ENCODE assay signal across 14 cellular contexts in the genomic region with DNA sequence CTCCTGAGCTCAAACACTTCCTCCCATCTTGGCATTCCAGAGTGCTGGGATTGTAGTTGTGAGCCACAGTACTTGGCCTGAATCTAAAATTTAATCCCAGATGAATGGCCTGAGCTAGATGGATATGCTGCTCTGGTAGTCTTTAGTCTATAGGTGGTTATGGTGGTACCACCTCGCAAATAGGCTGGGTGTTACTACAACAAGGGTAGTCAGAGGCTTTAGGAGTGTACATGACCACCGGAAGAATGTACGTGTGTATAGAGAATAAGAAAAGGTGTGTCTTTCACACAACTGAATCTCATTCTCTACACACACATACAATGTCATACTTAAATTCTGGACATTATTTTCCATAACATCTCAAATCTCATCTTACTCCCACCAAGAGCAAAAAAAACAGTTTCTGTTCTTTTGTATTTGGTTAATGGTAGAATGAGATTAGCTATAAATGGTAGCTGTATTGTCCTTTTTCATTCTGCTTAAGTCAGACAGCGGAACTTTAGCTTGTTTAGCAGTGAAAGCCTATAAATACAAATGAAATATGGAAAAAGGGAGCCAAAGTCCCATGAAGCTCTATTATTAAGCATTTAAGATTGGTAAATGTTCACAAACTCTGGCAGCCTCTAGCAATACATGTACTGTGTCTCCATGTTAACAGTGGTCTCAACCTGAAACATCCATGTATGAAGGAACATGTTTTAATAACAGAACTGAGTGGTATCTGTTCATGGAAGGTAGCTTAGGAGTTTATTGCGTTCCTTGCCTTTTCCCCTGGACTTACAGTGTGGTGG. TPM values are rescaled to one million over a fixed set of nuclear protein-coding genes. Genes with fewer than 3 reads are reported as not detected.
DNase-seq lines count a peak whose midpoint lies in the region; ATAC-seq and TF ChIP-seq lines count a peak whose summit lies in the region.
"Had no signal": no experiment of that assay in that cellular context is flagged by ENCODE, and none has a peak within 500 bp of the region (broad histone marks: within the 10 kb centered on the region; RNA-seq: fewer than 3 reads in every experiment).

No MANE protein-coding gene starts in this region.

- H3K27ac ChIP-seq in CD4-positive, alpha-beta memory T cell (ENCODE audit: low read depth, low read length): peak overlapping the region; percentile 63
- peak overlapping the region; percentile 78 for H3K27ac ChIP-seq in HL-60 (replicated peaks)
- peak overlapping the region; percentile 5 for H3K27ac ChIP-seq in angular gyrus (ENCODE audit: low read depth, low read length)

- no peaks in the 10 kb centered on the region for H3K27me3 ChIP-seq in CD4-positive, alpha-beta memory T cell (ENCODE audit: insufficient read depth, low read length)
- H3K27me3 ChIP-seq in HL-60 (ENCODE audit: insufficient read depth, poor library complexity, severe bottlenecking): no peaks in the 10 kb centered on the region
- H3K27me3 ChIP-seq: adrenal gland had no signal

- peaks cover 28% of the 10 kb centered on the region for H3K36me3 ChIP-seq in CD4-positive, alpha-beta memory T cell (ENCODE audit: insufficient read depth, low read length)

- no peaks in the 10 kb centered on the region for H3K9me3 ChIP-seq in CD4-positive, alpha-beta memory T cell (ENCODE audit: control insufficient read depth in 1 of 2, low read length in 2 of 2)
- H3K9me3 ChIP-seq: adrenal gland, Caco-2 had no signal

- CTCF ChIA-PET in CD4-positive, alpha-beta memory T cell (lab: Charles Lee; ENCODE audit: partially characterized antibody): interaction anchor here (0.9 to 1.7 kb wide), 7 partner anchors 12 to 282 kb away, joined by 3 to 9 read pairs (median 4); no protein-coding TSS in a partner anchor

- H3K4me1 Mint-ChIP-seq in CD4-positive, alpha-beta memory T cell: peaks cover 76 to 98% (median 88%) of the 10 kb centered on the region in 4 donors
- H3K4me1 Mint-ChIP-seq in natural killer cell treated with Interleukin-12 subunit alpha and Interleukin-12 subunit beta and Interleukin-15 and Interleukin-18, amount 100 ng/mL, for 72 hours (ENCODE audit: low read depth in 2 of 2): peaks cover 74 to 84% of the 10 kb centered on the region in 2 donors

- H3K27me3 Mint-ChIP-seq in CD4-positive, alpha-beta memory T cell: no peaks in the 10 kb centered on the region
- H3K27me3 Mint-ChIP-seq in natural killer cell treated with Interleukin-12 subunit alpha and Interleukin-12 subunit beta and Interleukin-15 and Interleukin-18, amount 100 ng/mL, for 72 hours: no peaks in the 10 kb centered on the region

- peaks cover 95% of the 10 kb centered on the region for H3K4me1 ChIP-seq in CD4-positive, alpha-beta memory T cell (ENCODE audit: insufficient read depth, low read length)

- H3K36me3 Mint-ChIP-seq in CD4-positive, alpha-beta memory T cell: peaks cover 18 to 66% of the 10 kb centered on the region in 2 donors
- peaks cover 20% of the 10 kb centered on the region for H3K36me3 Mint-ChIP-seq in natural killer cell treated with Interleukin-12 subunit alpha and Interleukin-12 subunit beta and Interleukin-15 and Interleukin-18, amount 100 ng/mL, for 72 hours

- peak overlapping the region; percentile 76 to 95 (median 88) for H3K27ac Mint-ChIP-seq in CD4-positive, alpha-beta memory T cell
- peak overlapping the region; percentile 92 to 95 for H3K27ac Mint-ChIP-seq in natural killer cell treated with Interleukin-12 subunit alpha and Interleukin-12 subunit beta and Interleukin-15 and Interleukin-18, amount 100 ng/mL, for 72 hours

- no peak for TF ChIP-seq CTCF in HL-60 (IDR thresholded peaks at IDR 0.05; ENCODE audit: insufficient read depth, low read length)

- ATAC-seq in natural killer cell treated with Interleukin-12 subunit alpha and Interleukin-12 subunit beta and Interleukin-15 and Interleukin-18, amount 100 ng/mL, for 72 hours: peak in 1 of 2 donors; percentile 36
- no peak for ATAC-seq in GM21367 (IDR thresholded peaks at IDR 0.05; ENCODE audit: unreplicated experiment)

- H3K4me3 ChIP-seq in CD4-positive, alpha-beta memory T cell (ENCODE audit: low read length in 2 of 2): no peak overlapping the region
- H3K4me3 ChIP-seq in HL-60 (replicated peaks; ENCODE audit: insufficient read depth, low read length): no peak overlapping the region
- H3K4me3 ChIP-seq: adrenal gland had no signal

- DNase-seq in CD4-positive, alpha-beta memory T cell: no peak
- DNase-seq in HL-60 (ENCODE audit: low read depth in 1 of 2, low spot score in 1 of 2) (no peak), NCI-H2196 (lab: John Stamatoyannopoulos, UW; ENCODE audit: unreplicated experiment) (no peak), NCI-H2029 (lab: John Stamatoyannopoulos, UW) (no peak)
- no peak for DNase-seq in natural killer cell treated with Interleukin-12 subunit alpha and Interleukin-12 subunit beta and Interleukin-15 and Interleukin-18, amount 100 ng/mL, for 72 hours (ENCODE audit: low spot score)
- DNase-seq: Caco-2; foreskin fibroblast; NCI-H1048; NCI-H345; stimulated activated CD4-positive, alpha-beta T cell treated with anti-CD3 and anti-CD28 coated beads, Interleukin-4, amount 100 ng/mL, for 24 hours; stimulated activated naive CD4-positive, alpha-beta T cell treated with Interleukin-2 at 50 U/mL for 16 hours had no signal

- H3K4me3 Mint-ChIP-seq in CD4-positive, alpha-beta memory T cell: peak overlapping the region in 7 of 8 donors; percentile 33 to 79 (median 45)
- H3K4me3 Mint-ChIP-seq in natural killer cell treated with Interleukin-12 subunit alpha and Interleukin-12 subunit beta and Interleukin-15 and Interleukin-18, amount 100 ng/mL, for 72 hours: peak overlapping the region; percentile 88

- intact Hi-C loops in CD4-positive, alpha-beta memory T cell (cut with micrococcal nuclease): no loop called here

- POLR2A ChIA-PET in CD4-positive, alpha-beta memory T cell (lab: Charles Lee; ENCODE audit: partially characterized antibody): interaction anchor here (0.9 to 8.0 kb wide), 3 partner anchors 8 to 17 kb away, joined by 3 to 115 read pairs (median 16); partner anchors contain the start of gene CAP1

- H3K9me3 Mint-ChIP-seq in CD4-positive, alpha-beta memory T cell: no peaks in the 10 kb centered on the region
- H3K9me3 Mint-ChIP-seq in natural killer cell treated with Interleukin-12 subunit alpha and Interleukin-12 subunit beta and Interleukin-15 and Interleukin-18, amount 100 ng/mL, for 72 hours: no peaks in the 10 kb centered on the region

RNA-seq across cellular contexts. Expression of gene CAP1, which starts 16.2 kb away (rescaled TPM):
- total RNA-seq in CD4-positive, alpha-beta memory T cell: 100 to 1,000 TPM; 285 to 305 TPM
- 100 to 1,000 TPM; 629 to 725 TPM for polyA plus RNA-seq in CD4-positive, alpha-beta memory T cell
- total RNA-seq in natural killer cell treated with Interleukin-12 subunit alpha and Interleukin-12 subunit beta and Interleukin-15 and Interleukin-18, amount 100 ng/mL, for 72 hours: 100 to 1,000 TPM; 423 to 738 TPM

RNA-seq across cellular contexts. Expression of gene PPT1, which starts 40.3 kb away (rescaled TPM):
- 10 to 100 TPM; 56.7 to 64.8 TPM for total RNA-seq in CD4-positive, alpha-beta memory T cell
- 100 to 1,000 TPM; 175 to 292 TPM for polyA plus RNA-seq in CD4-positive, alpha-beta memory T cell
- 10 to 100 TPM; 42.3 to 64.0 TPM for total RNA-seq in natural killer cell treated with Interleukin-12 subunit alpha and Interleukin-12 subunit beta and Interleukin-15 and Interleukin-18, amount 100 ng/mL, for 72 hours

Comparison
In these comparisons a context has a peak if more than half of its experiments do, and no peak if none do; other contexts are left out.
1. H3K27ac ChIP-seq: peak in every context shown above with its lines; median percentile 78 in HL-60; 63 in CD4-positive, alpha-beta memory T cell; 5 in angular gyrus.